In genomic region chr11:111115890-111116289, GRCh38 we compare ENCODE assay signal across 21 cellular contexts.
A peak's percentile ranks its signal among the peaks of the same experiment; 100 is the strongest.
DNase-seq lines count a peak whose midpoint lies in the region; ATAC-seq, FAIRE-seq and TF ChIP-seq lines count a peak whose summit lies in the region.
"Had no signal": no experiment of that assay in that cellular context is flagged by ENCODE, and none has a peak within 500 bp of the region (broad histone marks: within the 10 kb centered on the region; RNA-seq: fewer than 3 reads in every experiment).

No MANE protein-coding gene starts in this region.

- ATAC-seq in GM18907 (IDR thresholded peaks at IDR 0.05; ENCODE audit: unreplicated experiment) = peak; percentile 78
- ATAC-seq in GM21619 (IDR thresholded peaks at IDR 0.05; ENCODE audit: unreplicated experiment) = peak; percentile 64
- peak; percentile 53 for ATAC-seq in HG02798 (IDR thresholded peaks at IDR 0.05; ENCODE audit: poor library complexity, unreplicated experiment)
- no peak for ATAC-seq in GM12878
- ATAC-seq in GM21528 (IDR thresholded peaks at IDR 0.05; ENCODE audit: low FRiP score, unreplicated experiment) = no peak
- no peak for ATAC-seq in body of pancreas
- ATAC-seq: T-cell had no signal

- in situ Hi-C loops in GM12878 (cut with MboI) = no loop called here

- intact Hi-C loops in GM12878 (cut with micrococcal nuclease; ENCODE audit: unreplicated experiment) = no loop called here
- intact Hi-C loops in ascending aorta (cut with DNase I) = no loop called here
- intact Hi-C loops in body of pancreas (cut with DNase I) = no loop called here

- no peaks in the 10 kb centered on the region; the same call in 1 of the 2 replicates for H4K20me1 ChIP-seq in GM12878 (ENCODE audit: control insufficient read depth, insufficient read depth)

- H3K4me2 ChIP-seq in GM12878 (ENCODE audit: control insufficient read depth, insufficient read depth) = no peak overlapping the region

- H3K4me3 ChIP-seq in GM12878 = no peak overlapping the region
- no peak overlapping the region for H3K4me3 ChIP-seq in ascending aorta
- H3K4me3 ChIP-seq in body of pancreas = no peak overlapping the region
- H3K4me3 ChIP-seq: Peyer's patch had no signal

- H3K27ac ChIP-seq in GM12878 (ENCODE audit: control insufficient read depth, insufficient read depth) (no peak overlapping the region), ascending aorta (no peak overlapping the region), body of pancreas (no peak overlapping the region)
- H3K27ac ChIP-seq: Peyer's patch had no signal

- TF ChIP-seq EP300 in GM12878 (IDR thresholded peaks at IDR 0.05; ENCODE audit: borderline replicate concordance in 1 of 2, control insufficient read depth in 1 of 2, low read depth in 2 of 2, low read length in 2 of 2) = no peak

- H2AFZ ChIP-seq in GM12878 (ENCODE audit: control insufficient read depth, low read depth, low read length) = no peak overlapping the region

- POLR2A ChIA-PET in GM12878 (lab: Charles Lee) = no interaction called here

- CTCF ChIA-PET in GM12878 (lab: Yijun Ruan, JAX) = no interaction called here

- H3K9ac ChIP-seq in GM12878 (ENCODE audit: control insufficient read depth, insufficient read depth, low read length) = no peak overlapping the region

- RAD21 ChIA-PET in GM12878 (lab: Charles Lee; ENCODE audit: unreplicated experiment) = no interaction called here

- H3K9me3 ChIP-seq in GM12878 (replicated peaks; ENCODE audit: control insufficient read depth, insufficient read depth, low read length) = no peaks in the 10 kb centered on the region; the same call in 2 of the 3 replicates
- H3K9me3 ChIP-seq in ascending aorta = no peaks in the 10 kb centered on the region
- no peaks in the 10 kb centered on the region for H3K9me3 ChIP-seq in body of pancreas
- H3K9me3 ChIP-seq: BE2C, Peyer's patch had no signal

- H3K27me3 ChIP-seq in GM12878 (replicated peaks in 1 of 2; ENCODE audit: control insufficient read depth in 2 of 2, insufficient read depth in 2 of 2, low read length in 1 of 2) (no peaks in the 10 kb centered on the region), ascending aorta (no peaks in the 10 kb centered on the region), body of pancreas (no peaks in the 10 kb centered on the region)
- H3K27me3 ChIP-seq: BE2C, Peyer's patch had no signal

- SMC1A ChIA-PET in GM12878 (lab: Charles Lee; ENCODE audit: uncharacterized antibody, unreplicated experiment) = no interaction called here

- no TSS peak for BruUV-seq in GM12878 (replicated peaks; lab: Mats Ljungman, UMichigan)

- FAIRE-seq in GM12878 (lab: Jason Lieb, UNC) = no peak
- FAIRE-seq: D721Med, GM12891 had no signal

- TF ChIP-seq POLR2A in GM12878 (IDR thresholded peaks at IDR 0.05; ENCODE audit: low read depth, low read length) = no peak
- no peak for TF ChIP-seq POLR2A in body of pancreas (IDR thresholded peaks at IDR 0.05)

- no peak for DNase-seq in GM12878 (ENCODE audit: low read depth, low spot score)
- DNase-seq in ascending aorta (ENCODE audit: low spot score in 2 of 2) = no peak
- DNase-seq in kidney tubule cell (ENCODE audit: low spot score) = no peak
- no peak for DNase-seq in body of pancreas
- DNase-seq: BE2C, DMS79, KBM-7, NCI-H1092 treated with DMSO at 0.1 percent for 48 hours, NCI-H1436 treated with DMSO at 0.1 percent for 48 hours, NCI-H1930, NCI-H2227 treated with DMSO at 0.1 percent for 48 hours, NCI-H510A, NCI-H748 treated with DMSO at 0.1 percent for 48 hours, Peyer's patch, T-cell had no signal

- 0% methylated on average over 1 of the region's 1 CpG for WGBS in GM12878 (ENCODE audit: insufficient coverage, insufficient replicate concordance, low lambda C conversion rate, missing lambda C conversion rate)
- 58 to 89% methylated on average over 1 of the region's 1 CpG for WGBS in body of pancreas, 2 donors

- TF ChIP-seq CTCF in GM12878 (IDR thresholded peaks at IDR 0.05 in 2 of 3, conservative IDR thresholded peaks at IDR 0.05 in 1 of 3; ENCODE audit: control insufficient read depth in 2 of 3, extremely low read depth in 1 of 3, insufficient read depth in 1 of 3, low read depth in 3 of 3, low read length in 3 of 3) = no peak
- no peak for TF ChIP-seq CTCF in ascending aorta (IDR thresholded peaks at IDR 0.05)
- no peak for TF ChIP-seq CTCF in body of pancreas (IDR thresholded peaks at IDR 0.05)

- H3K79me2 ChIP-seq in GM12878 (ENCODE audit: control insufficient read depth, insufficient read depth, low read length) = no peaks in the 10 kb centered on the region

- no peak for TF ChIP-seq RAD21 in GM12878 (IDR thresholded peaks at IDR 0.05; ENCODE audit: insufficient read depth, low read depth, low read length)

- H3K36me3 ChIP-seq in GM12878 (ENCODE audit: control insufficient read depth in 2 of 2, insufficient read depth in 2 of 2, low read length in 1 of 2) (no peaks in the 10 kb centered on the region), ascending aorta (no peaks in the 10 kb centered on the region), body of pancreas (replicated peaks in 1 of 2; ENCODE audit: insufficient read depth in 1 of 2, low read depth in 2 of 2) (no peaks in the 10 kb centered on the region)
- H3K36me3 ChIP-seq: BE2C, Peyer's patch had no signal

- H3K4me1 ChIP-seq in GM12878 (ENCODE audit: control insufficient read depth, insufficient read depth, low read length) = no peaks in the 10 kb centered on the region
- no peaks in the 10 kb centered on the region for H3K4me1 ChIP-seq in ascending aorta
- H3K4me1 ChIP-seq in body of pancreas = no peaks in the 10 kb centered on the region
- H3K4me1 ChIP-seq: BE2C, Peyer's patch had no signal

TF ChIP-seq in GM12878, 131 proteins besides CTCF, POLR2A, EP300 and RAD21:
- TF ChIP-seq KAT2A (conservative IDR thresholded peaks at IDR 0.05; ENCODE audit: control insufficient read depth, low read depth, low read length) (no peak), ZNF274 (IDR thresholded peaks at IDR 0.05; ENCODE audit: insufficient read depth, insufficient read length) (no peak), RAD51 (IDR thresholded peaks at IDR 0.05) (peak; percentile 44; the same call in 1 of the 2 replicates), SIX5 (IDR thresholded peaks at IDR 0.05; ENCODE audit: low read depth, low read length, severe bottlenecking) (no peak)
TF ChIP-seq in GM12878: peak in this region for 1.

Comparison
In these comparisons a context has a peak if more than half of its experiments do, and no peak if none do; other contexts are left out.
1. ATAC-seq: peak in GM18907 (single experiment), GM21619 (single experiment) and HG02798 (single experiment); none in GM12878 (single experiment), GM21528 (single experiment) and body of pancreas (single experiment).